ENCODE assay signal across 1 cellular context in genomic region chr2:131140581-131140980, GRCh38.
TF ChIP-seq lines count a peak whose summit lies in the region.

No MANE protein-coding gene starts in this region.

TF ChIP-seq in HepG2, 621 proteins besides CTCF, POLR2A, EP300 and RAD21:
- no peak for TF ChIP-seq PRDM10 (CRISPR knock-in tag; IDR thresholded peaks at IDR 0.05; ENCODE audit: low read depth)
- no peak for TF ChIP-seq STAG1 (CRISPR knock-in tag; IDR thresholded peaks at IDR 0.05)
- no peak for TF ChIP-seq MAZ (IDR thresholded peaks at IDR 0.05; ENCODE audit: borderline replicate concordance, low read depth, low read length)
- no peak for TF ChIP-seq MAZ (CRISPR knock-in tag; IDR thresholded peaks at IDR 0.05; ENCODE audit: low read depth)
- TF ChIP-seq RNF219 (CRISPR knock-in tag; IDR thresholded peaks at IDR 0.05) = no peak
- no peak for TF ChIP-seq ZGPAT (CRISPR knock-in tag; IDR thresholded peaks at IDR 0.05)
- no peak for TF ChIP-seq SRSF4 (IDR thresholded peaks at IDR 0.05; ENCODE audit: low read depth, low read length, poor library complexity, severe bottlenecking)
- no peak for TF ChIP-seq MTA1 (CRISPR knock-in tag; IDR thresholded peaks at IDR 0.05; ENCODE audit: borderline replicate concordance)
- TF ChIP-seq SSRP1 (CRISPR knock-in tag; IDR thresholded peaks at IDR 0.05) = no peak
- no peak for TF ChIP-seq ZFY (CRISPR knock-in tag; IDR thresholded peaks at IDR 0.05)
- no peak for TF ChIP-seq ZFP36L1 (CRISPR knock-in tag; IDR thresholded peaks at IDR 0.05)
- no peak for TF ChIP-seq IKZF1 (IDR thresholded peaks at IDR 0.05)
